ENCODE assay signal across 22 cellular contexts in genomic region chr3:54511766-54512365, GRCh38.
DNase-seq lines count a peak whose midpoint lies in the region; ATAC-seq and TF ChIP-seq lines count a peak whose summit lies in the region.
"Had no signal": no experiment of that assay in that cellular context is flagged by ENCODE, and none has a peak within 500 bp of the region (broad histone marks: within the 10 kb centered on the region; RNA-seq: fewer than 3 reads in every experiment).

No MANE protein-coding gene starts in this region.

- TF ChIP-seq POLR2A in vagina (IDR thresholded peaks at IDR 0.05) (no peak), GM18505 (IDR thresholded peaks at IDR 0.05; ENCODE audit: borderline replicate concordance, extremely low read depth, insufficient read depth, insufficient read length) (no peak)

- H3K27me3 ChIP-seq in heart right ventricle (no peaks in the 10 kb centered on the region), lung (ENCODE audit: control insufficient read depth, insufficient read depth) (no peaks in the 10 kb centered on the region), vagina (no peaks in the 10 kb centered on the region)
- H3K27me3 ChIP-seq: BE2C; BLaER1 treated with 17β-estradiol and CSF1 and Interleukin-3, amounts not matched to agents 10 nM and 100 nM had no signal

- no peaks in the 10 kb centered on the region for H3K36me3 Mint-ChIP-seq in mesothelial cell of epicardium
- H3K36me3 Mint-ChIP-seq: CD14-positive monocyte had no signal

- H3K36me3 ChIP-seq in heart right ventricle, result no peaks in the 10 kb centered on the region
- H3K36me3 ChIP-seq in lung (ENCODE audit: control insufficient read depth in 2 of 2, insufficient read depth in 2 of 2, low read length in 2 of 2), result no peaks in the 10 kb centered on the region
- no peaks in the 10 kb centered on the region for H3K36me3 ChIP-seq in vagina
- H3K36me3 ChIP-seq: BE2C; BLaER1 treated with 17β-estradiol and CSF1 and Interleukin-3, amounts not matched to agents 10 nM and 100 nM; HAP-1 had no signal

- H3K9me3 Mint-ChIP-seq in mesothelial cell of epicardium, result peaks cover 3% of the 10 kb centered on the region

- H3K27ac ChIP-seq in heart right ventricle (no peak overlapping the region), lung (ENCODE audit: low read depth in 1 of 2, low read length in 1 of 2) (no peak overlapping the region), vagina (no peak overlapping the region)
- H3K27ac ChIP-seq: A549; BLaER1 treated with 17β-estradiol and CSF1 and Interleukin-3, amounts not matched to agents 10 nM and 100 nM had no signal

- H3K4me3 Mint-ChIP-seq in mesothelial cell of epicardium, result no peak overlapping the region
- H3K4me3 Mint-ChIP-seq: CD14-positive monocyte; CD4-positive, alpha-beta T cell; CD8-positive, alpha-beta memory T cell; HFFc6 had no signal

- H3K27ac Mint-ChIP-seq in mesothelial cell of epicardium, result no peak overlapping the region
- H3K27ac Mint-ChIP-seq: CD14-positive monocyte; CD4-positive, alpha-beta T cell; CD8-positive, alpha-beta memory T cell; HFFc6 had no signal

- H3K9me3 ChIP-seq in heart right ventricle (no peaks in the 10 kb centered on the region), lung (ENCODE audit: control insufficient read depth in 2 of 2, insufficient read depth in 1 of 2, low read length in 1 of 2) (peaks cover 0 to 5% of the 10 kb centered on the region in 2 donors), vagina (no peaks in the 10 kb centered on the region)
- H3K9me3 ChIP-seq: A549, BE2C, HAP-1 had no signal

- H3K27me3 Mint-ChIP-seq in mesothelial cell of epicardium (ENCODE audit: low read depth), result peaks cover 83% of the 10 kb centered on the region
- H3K27me3 Mint-ChIP-seq: CD4-positive, alpha-beta T cell had no signal

- intact Hi-C loops in cardiac septum (cut with DNase I), result no loop called here
- intact Hi-C loops in heart right ventricle (cut with DNase I), result no loop called here
- intact Hi-C loops in vagina (cut with DNase I), result no loop called here

- WGBS in heart right ventricle, 2 donors, result 69 to 75% methylated on average over 4 of the region's 4 CpGs
- WGBS in lung, 2 donors, result 72 to 83% methylated on average over 4 of the region's 4 CpGs

- no peak overlapping the region for H3K4me3 ChIP-seq in heart right ventricle
- H3K4me3 ChIP-seq in lung, result no peak overlapping the region
- no peak overlapping the region for H3K4me3 ChIP-seq in vagina
- H3K4me3 ChIP-seq: A549; BLaER1 treated with 17β-estradiol and CSF1 and Interleukin-3, amounts not matched to agents 10 nM and 100 nM; HAP-1 had no signal

- H3K4me1 ChIP-seq in heart right ventricle (no peaks in the 10 kb centered on the region), lung (ENCODE audit: control insufficient read depth in 2 of 2, insufficient read depth in 2 of 2, low read length in 2 of 2) (no peaks in the 10 kb centered on the region), vagina (no peaks in the 10 kb centered on the region)
- H3K4me1 ChIP-seq: A549, BE2C, HAP-1 had no signal

- no peak for TF ChIP-seq CTCF in heart right ventricle (IDR thresholded peaks at IDR 0.05)
- no peak for TF ChIP-seq CTCF in lung (IDR thresholded peaks at IDR 0.05; ENCODE audit: control extremely low read depth, extremely low read depth)
- no peak for TF ChIP-seq CTCF in vagina (IDR thresholded peaks at IDR 0.05)
- TF ChIP-seq CTCF in mesothelial cell of epicardium (IDR thresholded peaks at IDR 0.05; ENCODE audit: unreplicated experiment), result no peak

- no peaks in the 10 kb centered on the region for H3K4me1 Mint-ChIP-seq in mesothelial cell of epicardium
- H3K4me1 Mint-ChIP-seq: CD14-positive monocyte; CD8-positive, alpha-beta memory T cell had no signal

- peak; percentile 49 for DNase-seq in cardiac septum (ENCODE audit: low spot score)
- no peak for DNase-seq in heart right ventricle
- DNase-seq in lung (ENCODE audit: low spot score), result peak; percentile 19
- DNase-seq in vagina (ENCODE audit: extremely low spot score in 2 of 2), result peak; percentile 19 to 67
- no peak for DNase-seq in mesothelial cell of epicardium (ENCODE audit: low spot score in 2 of 2, unreplicated experiment in 2 of 2)
- DNase-seq: 8988T; ACHN; AML-193; BE2C; CD4-positive, alpha-beta T cell; CD8-positive, alpha-beta memory T cell; DMS 273 treated with DMSO at 0.1 percent for 48 hours; DMS79; EL; GDM1; GOT3; HFFc6 had no signal

- ATAC-seq in heart right ventricle, result no peak
- ATAC-seq in lung (ENCODE audit: insufficient read depth, low FRiP score), result no peak
- no peak for ATAC-seq in GM18505 (IDR thresholded peaks at IDR 0.05; ENCODE audit: unreplicated experiment)
- ATAC-seq: A549 had no signal

Comparison
In these comparisons a context has a peak if more than half of its experiments do, and no peak if none do; other contexts are left out.
1. DNase-seq: peak in cardiac septum (single experiment), lung (single experiment) and vagina (2 of 2); none in heart right ventricle (0 of 2) and mesothelial cell of epicardium (0 of 2).